8 cellular contexts compared by ENCODE assay signal in genomic region chr7:155643804-155644177, GRCh38. TPM values are rescaled to one million over a fixed set of nuclear protein-coding genes. Genes with fewer than 3 reads are reported as not detected.
DNase-seq lines count a peak whose midpoint lies in the region; FAIRE-seq and TF ChIP-seq lines count a peak whose summit lies in the region.

No MANE protein-coding gene starts in this region.

- DNase-seq in GM12865 (ENCODE audit: low read depth), result no peak
- DNase-seq in HTR-8/SVneo (ENCODE audit: insufficient read length, low spot score), result peak; percentile 22
- DNase-seq in MCF 10A (ENCODE audit: unreplicated experiment), result peak; percentile 19
- DNase-seq in mesendoderm, result no peak
- no peak for DNase-seq in NCI-H226
- DNase-seq in NCI-H187 treated with DMSO at 0.1 percent for 48 hours (lab: John Stamatoyannopoulos, UW), result no peak
- DNase-seq in GOT3 (lab: John Stamatoyannopoulos, UW), result no peak
- DNase-seq in HK-2 (ENCODE audit: unreplicated experiment), result no peak

- H3K9me3 Mint-ChIP-seq in MCF 10A (ENCODE audit: unreplicated experiment), result peaks cover 13% of the 10 kb centered on the region

- H3K18ac ChIP-seq in mesendoderm (ENCODE audit: low read length), result peak overlapping the region; percentile 69

- H3K56ac ChIP-seq in mesendoderm (ENCODE audit: low read length), result peak overlapping the region; percentile 100

- FAIRE-seq in HTR-8/SVneo (lab: Jason Lieb, UNC), result no peak

- H3K9ac ChIP-seq in mesendoderm (ENCODE audit: low read length), result peak overlapping the region; percentile 95

- peak overlapping the region; percentile 93 for H3K27ac Mint-ChIP-seq in MCF 10A (ENCODE audit: low read depth, unreplicated experiment)

- H4K5ac ChIP-seq in mesendoderm (ENCODE audit: low read length), result peak overlapping the region; percentile 21

- H3K27me3 Mint-ChIP-seq in MCF 10A (ENCODE audit: insufficient read depth, unreplicated experiment), result no peaks in the 10 kb centered on the region

- BruUV-seq in MCF 10A (replicated peaks; lab: Mats Ljungman, UMichigan), result no TSS peak

- no peak overlapping the region for H2AK5ac ChIP-seq in mesendoderm (ENCODE audit: low read length)

- peaks cover 9% of the 10 kb centered on the region for H3K79me1 ChIP-seq in mesendoderm (ENCODE audit: low read length)

- peaks cover 13% of the 10 kb centered on the region for H3K36me3 Mint-ChIP-seq in MCF 10A (ENCODE audit: insufficient read depth, unreplicated experiment)

- H3K4me2 ChIP-seq in mesendoderm (ENCODE audit: low read length), result peak overlapping the region; percentile 65

- WGBS in mesendoderm (ENCODE audit: extremely low coverage, insufficient coverage, low lambda C conversion rate), result no CpG with 5 or more reads among the region's 32 CpGs

- H3K4me3 ChIP-seq in GM12865 (ENCODE audit: low read depth, low read length), result peak overlapping the region; percentile 100
- peak overlapping the region; percentile 99 for H3K4me3 ChIP-seq in mesendoderm (ENCODE audit: low read length)

- H2BK15ac ChIP-seq in mesendoderm (replicated peaks; ENCODE audit: low read depth), result no peak overlapping the region

- H2BK120ac ChIP-seq in mesendoderm (ENCODE audit: low read depth, low read length), result no peak overlapping the region

- H3K36me3 ChIP-seq in mesendoderm (ENCODE audit: control insufficient read depth, insufficient read depth, low read length), result no peaks in the 10 kb centered on the region

- peak overlapping the region; percentile 78 for H3K4me3 Mint-ChIP-seq in MCF 10A (ENCODE audit: unreplicated experiment)

- peaks cover 3% of the 10 kb centered on the region for H3K4me1 ChIP-seq in mesendoderm (ENCODE audit: control insufficient read depth, low read depth, low read length)

- no peak for TF ChIP-seq CTCF in GM12865 (IDR thresholded peaks at IDR 0.05; ENCODE audit: insufficient read depth, low read depth, low read length, missing control alignments)
- no peak for TF ChIP-seq CTCF in MCF 10A (IDR thresholded peaks at IDR 0.05; ENCODE audit: unreplicated experiment)

- peak overlapping the region; percentile 16 for H4K8ac ChIP-seq in mesendoderm (ENCODE audit: low read depth, low read length)

- intact Hi-C loops in MCF 10A (cut with micrococcal nuclease), result loop anchor here (2.0 kb wide), 2 partner anchors 23 to 87 kb away; no protein-coding TSS in a partner anchor

- peak overlapping the region; percentile 0 for H3K23ac ChIP-seq in mesendoderm (ENCODE audit: low read length)

- H3K27me3 ChIP-seq in mesendoderm (ENCODE audit: insufficient read depth, low read length, poor library complexity), result no peaks in the 10 kb centered on the region

- H3K27ac ChIP-seq in mesendoderm (ENCODE audit: low read depth, low read length), result peak overlapping the region; percentile 95

- POLR2A ChIA-PET in MCF 10A (lab: Yijun Ruan, JAX), result interaction anchor here (0.7 to 2.0 kb wide), 17 partner anchors 9 to 345 kb away, joined by 3 to 20 read pairs (median 5); no protein-coding TSS in a partner anchor

- peaks cover 38% of the 10 kb centered on the region for H3K79me2 ChIP-seq in mesendoderm (ENCODE audit: control insufficient read depth, insufficient read depth, low read length)

- H3K4ac ChIP-seq in mesendoderm (ENCODE audit: low read depth, low read length), result peak overlapping the region; percentile 65

- CTCF ChIA-PET in MCF 10A (lab: Yijun Ruan, JAX), result interaction anchor here (0.6 to 1.3 kb wide), 3 partner anchors 41 to 263 kb away, joined by 3 read pairs; no protein-coding TSS in a partner anchor

- H3K4me1 Mint-ChIP-seq in MCF 10A (ENCODE audit: insufficient read depth, unreplicated experiment), result peaks cover 20% of the 10 kb centered on the region

- H2BK5ac ChIP-seq in mesendoderm (ENCODE audit: low read length), result no peak overlapping the region

RNA-seq across cellular contexts. Expression of gene RBM33, which starts 0.7 kb away (rescaled TPM):
- total RNA-seq in MCF 10A (2022), result 80.5 and 81.9 TPM in 2 replicates
- polyA plus RNA-seq in mesendoderm (2013, experiment 1 of 2), result 25.3 TPM
- 25.6 TPM for polyA plus RNA-seq in mesendoderm (2013, experiment 2 of 2)

Comparison
In these comparisons a context has a peak if more than half of its experiments do, and no peak if none do; other contexts are left out.
1. DNase-seq: peak in HTR-8/SVneo (single experiment) and MCF 10A (single experiment); none in GM12865 (single experiment), mesendoderm (single experiment), NCI-H226 (single experiment), NCI-H187 treated with DMSO at 0.1 percent for 48 hours (single experiment), GOT3 (single experiment) and HK-2 (single experiment).